In genomic region chr7:140231779-140232491, GRCh38 we compare ENCODE assay signal across 1 cellular context.
TF ChIP-seq lines count a peak whose summit lies in the region.

No MANE protein-coding gene starts in this region.

TF ChIP-seq in SK-N-SH, 30 proteins besides CTCF, POLR2A, EP300 and RAD21 (continued from another document):
- TF ChIP-seq REST (IDR thresholded peaks at IDR 0.05; ENCODE audit: low read depth, low read length) (no peak), USF2 (IDR thresholded peaks at IDR 0.05; ENCODE audit: borderline replicate concordance, low read depth, low read length) (no peak), ELF1 (IDR thresholded peaks at IDR 0.05) (no peak), EZH2phosphoT487 (IDR thresholded peaks at IDR 0.05; ENCODE audit: borderline replicate concordance, low read depth) (no peak), GATA2 (CRISPR knock-in tag; IDR thresholded peaks at IDR 0.05) (no peak), POLR2AphosphoS5 (IDR thresholded peaks at IDR 0.05; ENCODE audit: low read depth, low read length) (no peak), TEAD4 (IDR thresholded peaks at IDR 0.05; ENCODE audit: borderline replicate concordance, insufficient read depth) (no peak), SMC3 (IDR thresholded peaks at IDR 0.05; ENCODE audit: low read depth, low read length) (no peak), CHD2 (IDR thresholded peaks at IDR 0.05; ENCODE audit: low read length, partially characterized antibody) (no peak)
